In genomic region chr16:71645450-71645849, GRCh38 we compare ENCODE assay signal across 8 cellular contexts. TPM values are rescaled to one million over a fixed set of nuclear protein-coding genes. Genes with fewer than 3 reads are reported as not detected.
DNase-seq lines count a peak whose midpoint lies in the region; ATAC-seq, FAIRE-seq and TF ChIP-seq lines count a peak whose summit lies in the region.

No MANE protein-coding gene starts in this region.

- H3K9me3 Mint-ChIP-seq in astrocyte (ENCODE audit: unreplicated experiment) (no peaks in the 10 kb centered on the region), memory B cell (no peaks in the 10 kb centered on the region)
- no peaks in the 10 kb centered on the region for H3K9me3 Mint-ChIP-seq in activated T-helper 17 cell treated with anti-CD3 and anti-CD28 coated beads, Interleukin-2, amount 50 U/mL, for 72 hours

- FAIRE-seq in astrocyte (lab: Jason Lieb, UNC) = no peak

- H3K27me3 ChIP-seq in Loucy (ENCODE audit: insufficient read depth, low read length, poor library complexity, severe bottlenecking) (no peaks in the 10 kb centered on the region), astrocyte (ENCODE audit: insufficient read depth, low read length) (no peaks in the 10 kb centered on the region)

- peaks cover 20% of the 10 kb centered on the region for H3K36me3 Mint-ChIP-seq in astrocyte (ENCODE audit: low read depth, unreplicated experiment)
- peaks cover 19% of the 10 kb centered on the region for H3K36me3 Mint-ChIP-seq in memory B cell
- H3K36me3 Mint-ChIP-seq in activated T-helper 17 cell treated with anti-CD3 and anti-CD28 coated beads, Interleukin-2, amount 50 U/mL, for 72 hours (ENCODE audit: low read depth) = peaks cover 39% of the 10 kb centered on the region

- no peaks in the 10 kb centered on the region for H3K9me2 ChIP-seq in Loucy (replicated peaks; ENCODE audit: low read depth, low read length)

- DNase-seq in NCI-H345 (lab: John Stamatoyannopoulos, UW) = peak; percentile 2
- no peak for DNase-seq in NCI-H345 treated with DMSO at 0.1 percent for 48 hours (lab: John Stamatoyannopoulos, UW; ENCODE audit: unreplicated experiment)
- peak; percentile 10 for DNase-seq in astrocyte (ENCODE audit: low read depth)
- no peak for DNase-seq in memory B cell (ENCODE audit: low spot score in 2 of 2)
- DNase-seq in stimulated activated CD4-positive, alpha-beta T cell treated with anti-CD3 and anti-CD28 coated beads, Interleukin-15, amount 100 ng/mL, for 24 hours = no peak

- H3K36me3 ChIP-seq in Loucy (ENCODE audit: insufficient read depth, low read length) (peaks cover 11% of the 10 kb centered on the region; the same call in 1 of the 2 replicates), astrocyte (ENCODE audit: insufficient read depth, low read length) (peaks cover 6% of the 10 kb centered on the region)

- H4K20me1 ChIP-seq in Loucy (ENCODE audit: insufficient read depth, low read length, poor library complexity, severe bottlenecking) (no peaks in the 10 kb centered on the region), astrocyte (ENCODE audit: insufficient read depth, low read length) (peaks cover 6% of the 10 kb centered on the region)

- H3K4me2 ChIP-seq in Loucy (ENCODE audit: low read depth, low read length, poor library complexity, severe bottlenecking) (no peak overlapping the region), astrocyte (ENCODE audit: low read length) (no peak overlapping the region)

- H3K4me1 Mint-ChIP-seq in astrocyte (ENCODE audit: low read depth, unreplicated experiment) = no peaks in the 10 kb centered on the region
- H3K4me1 Mint-ChIP-seq in memory B cell = peaks cover 2% of the 10 kb centered on the region
- H3K4me1 Mint-ChIP-seq in activated T-helper 17 cell treated with anti-CD3 and anti-CD28 coated beads, Interleukin-2, amount 50 U/mL, for 72 hours = no peaks in the 10 kb centered on the region

- H3K9me3 ChIP-seq in Loucy (ENCODE audit: insufficient read depth, low read depth, low read length) (no peaks in the 10 kb centered on the region), astrocyte (ENCODE audit: insufficient read depth, low read depth, low read length) (no peaks in the 10 kb centered on the region)

- no peaks in the 10 kb centered on the region for H3F3A ChIP-seq in Loucy (ENCODE audit: low read depth)

- H3K79me2 ChIP-seq in Loucy (ENCODE audit: insufficient read depth, low read length) (no peaks in the 10 kb centered on the region), astrocyte (ENCODE audit: insufficient read depth, low read length) (no peaks in the 10 kb centered on the region)

- H3K27ac ChIP-seq in astrocyte (ENCODE audit: low read depth, low read length) = no peak overlapping the region

- ATAC-seq in memory B cell (ENCODE audit: low read depth) (peak; percentile 62), GM19395 (IDR thresholded peaks at IDR 0.05; ENCODE audit: unreplicated experiment) (no peak)
- no peak for ATAC-seq in activated T-helper 17 cell treated with anti-CD3 and anti-CD28 coated beads, Interleukin-2, amount 50 U/mL, for 72 hours (replicated peaks)

- H3K27me3 Mint-ChIP-seq in astrocyte (ENCODE audit: low read depth, unreplicated experiment) (no peaks in the 10 kb centered on the region), memory B cell (no peaks in the 10 kb centered on the region)
- no peaks in the 10 kb centered on the region for H3K27me3 Mint-ChIP-seq in activated T-helper 17 cell treated with anti-CD3 and anti-CD28 coated beads, Interleukin-2, amount 50 U/mL, for 72 hours

- H3K9ac ChIP-seq in Loucy (ENCODE audit: low read depth, low read length, poor library complexity, severe bottlenecking) (no peak overlapping the region), astrocyte (ENCODE audit: low read length) (no peak overlapping the region)

- no peak overlapping the region for H3K4me3 ChIP-seq in Loucy (ENCODE audit: low read length, poor library complexity, severe bottlenecking)
- no peak overlapping the region for H3K4me3 ChIP-seq in astrocyte (ENCODE audit: insufficient read depth, low read depth, low read length)

- no peak overlapping the region for H2AFZ ChIP-seq in Loucy (ENCODE audit: low read length)
- H2AFZ ChIP-seq in astrocyte (ENCODE audit: low read depth, low read length) = no peak overlapping the region

- H3K4me1 ChIP-seq in Loucy (ENCODE audit: insufficient read depth, low read length, poor library complexity, severe bottlenecking) (no peaks in the 10 kb centered on the region), astrocyte (ENCODE audit: insufficient read depth, low read length) (peaks cover 3% of the 10 kb centered on the region)

- TF ChIP-seq CTCF in Loucy (conservative IDR thresholded peaks at IDR 0.05; ENCODE audit: low read length) (peak; percentile 73), astrocyte (IDR thresholded peaks at IDR 0.05; ENCODE audit: insufficient read depth, low read depth, low read length) (peak; percentile 40)

- H3K4me3 Mint-ChIP-seq in astrocyte (ENCODE audit: unreplicated experiment) = no peak overlapping the region
- H3K4me3 Mint-ChIP-seq in memory B cell = no peak overlapping the region
- H3K4me3 Mint-ChIP-seq in activated T-helper 17 cell treated with anti-CD3 and anti-CD28 coated beads, Interleukin-2, amount 50 U/mL, for 72 hours = no peak overlapping the region

- H3K27ac Mint-ChIP-seq in astrocyte (ENCODE audit: unreplicated experiment) (no peak overlapping the region), memory B cell (peak overlapping the region; percentile 35)
- no peak overlapping the region for H3K27ac Mint-ChIP-seq in activated T-helper 17 cell treated with anti-CD3 and anti-CD28 coated beads, Interleukin-2, amount 50 U/mL, for 72 hours

RNA-seq across cellular contexts. Expression of gene MARVELD3, which starts 19.5 kb away (rescaled TPM):
- 0.89 and 1.4 TPM in 2 replicates for total RNA-seq in astrocyte
- total RNA-seq in activated T-helper 17 cell treated with anti-CD3 and anti-CD28 coated beads, Interleukin-2, amount 50 U/mL, for 72 hours = not detected

Comparison
In these comparisons a context has a peak if more than half of its experiments do, and no peak if none do; other contexts are left out.
1. DNase-seq: peak in NCI-H345 (single experiment) and astrocyte (single experiment); none in NCI-H345 treated with DMSO at 0.1 percent for 48 hours (single experiment), memory B cell (0 of 2) and stimulated activated CD4-positive, alpha-beta T cell treated with anti-CD3 and anti-CD28 coated beads, Interleukin-15, amount 100 ng/mL, for 24 hours (single experiment).